8 cellular contexts compared by ENCODE assay signal in the genomic region with DNA sequence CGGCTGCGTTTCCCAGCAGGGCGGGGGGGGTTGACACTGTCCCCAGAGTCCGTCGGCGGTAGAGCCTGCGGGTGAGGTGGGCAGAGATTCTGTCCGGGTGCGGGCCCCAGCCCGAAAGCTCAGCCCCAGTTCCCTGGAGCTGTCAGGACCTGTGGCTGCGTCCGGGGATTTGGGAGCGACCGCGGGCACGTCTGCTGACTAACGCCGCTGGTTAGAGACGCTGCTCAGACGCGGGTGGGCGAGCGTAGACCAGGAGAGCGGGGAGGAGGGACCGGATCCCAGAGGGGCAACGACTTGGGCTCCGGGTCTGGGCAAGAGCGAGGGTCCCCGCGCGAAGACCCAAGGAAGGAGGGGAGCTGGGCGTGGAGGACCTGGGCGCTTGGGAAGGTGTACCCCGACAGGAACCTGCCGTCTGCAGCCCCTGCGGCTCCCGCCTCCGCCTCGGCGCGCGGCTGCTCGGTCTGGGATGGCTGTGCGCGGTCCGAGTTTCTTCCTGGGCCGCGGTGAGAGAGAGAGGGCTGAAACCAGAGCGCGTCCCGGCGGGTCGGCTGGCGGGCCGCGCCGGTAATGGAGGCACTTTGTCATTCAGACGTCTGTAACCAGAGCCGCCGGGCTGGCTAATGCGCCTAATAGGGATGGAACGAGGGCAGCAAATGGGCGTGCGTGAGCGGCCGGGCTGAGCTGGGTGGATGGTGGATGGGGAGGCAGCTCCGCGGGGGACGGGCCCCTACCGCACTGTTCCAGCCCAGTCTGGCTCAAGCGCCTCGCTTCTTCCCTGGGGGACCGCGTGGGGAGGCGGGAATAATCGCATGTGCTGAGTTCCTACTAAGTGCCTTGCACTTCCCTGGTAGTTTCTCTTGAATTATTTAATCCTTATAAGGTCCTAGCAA. TPM values are rescaled to one million over a fixed set of nuclear protein-coding genes. Genes with fewer than 3 reads are reported as not detected.
DNase-seq lines count a peak whose midpoint lies in the region; ATAC-seq and TF ChIP-seq lines count a peak whose summit lies in the region.

No MANE protein-coding gene starts in this region.

- H3K4me3 ChIP-seq in fibroblast of villous mesenchyme (ENCODE audit: low read depth, low read length): no peak overlapping the region

- no peaks in the 10 kb centered on the region for H3K36me3 Mint-ChIP-seq in activated CD8-positive, alpha-beta T cell treated with anti-CD3 and anti-CD28 coated beads for 36 hours (ENCODE audit: low read depth)

- DNase-seq in activated T-cell treated with anti-CD3 and anti-CD28 coated beads, Interleukin-2, amount 50 U/mL, for 1 hour: peak; percentile 43
- DNase-seq in activated T-cell treated with anti-CD3 and anti-CD28 coated beads for 4 hours (no peak), fibroblast of villous mesenchyme (ENCODE audit: low read depth) (peak; percentile 18), omental fat pad (ENCODE audit: low spot score) (no peak), kidney glomerular epithelial cell (lab: John Stamatoyannopoulos, UW) (no peak)
- peak; percentile 22 for DNase-seq in activated CD8-positive, alpha-beta T cell treated with anti-CD3 and anti-CD28 coated beads for 36 hours

- peak overlapping the region; percentile 63 for H3K4me3 Mint-ChIP-seq in activated CD8-positive, alpha-beta T cell treated with anti-CD3 and anti-CD28 coated beads for 36 hours

- no peak overlapping the region for H3K27ac Mint-ChIP-seq in activated CD8-positive, alpha-beta T cell treated with anti-CD3 and anti-CD28 coated beads for 36 hours

- no peak for TF ChIP-seq CTCF in activated CD8-positive, alpha-beta T cell treated with anti-CD3 and anti-CD28 coated beads for 36 hours (IDR thresholded peaks at IDR 0.05)
- TF ChIP-seq CTCF in fibroblast of villous mesenchyme (IDR thresholded peaks at IDR 0.05; ENCODE audit: insufficient read depth, low read depth, low read length) (no peak), omental fat pad (IDR thresholded peaks at IDR 0.05) (no peak)

- POLR2A ChIA-PET in activated CD8-positive, alpha-beta T cell treated with anti-CD3 and anti-CD28 coated beads for 36 hours (lab: Charles Lee): no interaction called here

- CTCF ChIA-PET in activated CD8-positive, alpha-beta T cell treated with anti-CD3 and anti-CD28 coated beads for 36 hours (lab: Charles Lee): interaction anchor here (0.8 to 6.9 kb wide), 20 partner anchors 8 to 199 kb away, joined by 3 to 81 read pairs (median 5); no protein-coding TSS in a partner anchor

- H3K9me3 Mint-ChIP-seq in activated CD8-positive, alpha-beta T cell treated with anti-CD3 and anti-CD28 coated beads for 36 hours: no peaks in the 10 kb centered on the region

- peaks cover 60% of the 10 kb centered on the region for H3K27me3 Mint-ChIP-seq in activated CD8-positive, alpha-beta T cell treated with anti-CD3 and anti-CD28 coated beads for 36 hours

- H3K4me1 Mint-ChIP-seq in activated CD8-positive, alpha-beta T cell treated with anti-CD3 and anti-CD28 coated beads for 36 hours (ENCODE audit: low read depth): peaks cover 22% of the 10 kb centered on the region

- intact Hi-C loops in activated CD8-positive, alpha-beta T cell treated with anti-CD3 and anti-CD28 coated beads for 36 hours (cut with micrococcal nuclease): loop anchor here (10.0 kb wide), 1 partner anchor 57 kb away; no protein-coding TSS in a partner anchor

- ATAC-seq in activated CD8-positive, alpha-beta T cell treated with anti-CD3 and anti-CD28 coated beads for 36 hours: no peak
- ATAC-seq in omental fat pad (ENCODE audit: low FRiP score) (peak; percentile 39), HG03457 (IDR thresholded peaks at IDR 0.05; ENCODE audit: unreplicated experiment) (no peak), HG03135 (IDR thresholded peaks at IDR 0.05; ENCODE audit: unreplicated experiment) (no peak)

RNA-seq across cellular contexts. Expression of gene NGFR, which starts 2.3 kb away (rescaled TPM):
- under 1 TPM in 1 of 2 experiments, not detected in 1; 0.09 TPM for total RNA-seq in activated CD8-positive, alpha-beta T cell treated with anti-CD3 and anti-CD28 coated beads for 36 hours
- total RNA-seq in fibroblast of villous mesenchyme (under 0.01 TPM in 2 replicates), omental fat pad (10 to 100 TPM in 3 of 4 donors, 1 to 10 TPM in 1; 6.5 to 44.6 (median 33.7) TPM)

Comparison
In these comparisons a context has a peak if more than half of its experiments do, and no peak if none do; other contexts are left out.
1. DNase-seq: peak in activated T-cell treated with anti-CD3 and anti-CD28 coated beads, Interleukin-2, amount 50 U/mL, for 1 hour (single experiment), activated CD8-positive, alpha-beta T cell treated with anti-CD3 and anti-CD28 coated beads for 36 hours (single experiment) and fibroblast of villous mesenchyme (single experiment); none in activated T-cell treated with anti-CD3 and anti-CD28 coated beads for 4 hours (single experiment), omental fat pad (single experiment) and kidney glomerular epithelial cell (single experiment).